8 cellular contexts compared by ENCODE assay signal in the genomic region with DNA sequence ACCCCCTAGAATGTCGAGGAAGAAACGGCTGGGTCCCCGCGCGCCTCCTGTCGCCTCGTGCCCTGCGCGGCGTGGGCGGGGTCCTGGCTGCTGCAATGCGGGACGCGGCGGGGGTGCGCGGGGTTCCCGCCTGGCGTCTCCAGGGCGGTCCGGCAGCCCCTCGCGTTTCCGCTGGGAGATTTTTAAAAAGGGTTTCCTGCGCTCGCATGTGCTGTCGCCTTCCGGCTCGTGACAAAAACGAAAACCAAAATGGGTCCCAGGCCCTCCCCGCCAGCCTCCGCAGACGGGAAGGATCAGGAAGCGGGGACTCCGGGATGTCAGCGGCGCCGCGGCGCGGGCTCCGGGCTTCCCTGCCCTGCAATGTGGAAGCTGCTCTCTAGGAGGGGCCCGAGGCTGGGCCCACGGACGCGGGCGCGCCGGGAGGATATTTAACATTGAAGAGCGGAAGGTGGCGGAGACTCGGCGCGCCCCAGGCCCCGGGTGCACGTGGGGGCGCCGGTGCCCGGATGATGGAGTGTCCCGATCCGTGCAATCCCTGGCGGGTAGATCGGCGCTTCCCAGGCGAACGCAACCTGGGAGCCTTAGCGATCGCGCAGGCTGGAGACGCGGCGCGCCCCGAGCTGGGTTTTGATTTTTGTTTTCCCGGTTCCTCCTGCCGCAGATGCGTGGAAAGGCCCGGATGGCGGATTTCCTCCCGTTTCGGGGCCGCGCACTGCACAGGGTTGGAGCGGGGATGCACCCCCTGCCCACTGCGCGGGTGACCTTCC. TPM values are rescaled to one million over a fixed set of nuclear protein-coding genes. Genes with fewer than 3 reads are reported as not detected.
DNase-seq lines count a peak whose midpoint lies in the region; ATAC-seq and TF ChIP-seq lines count a peak whose summit lies in the region.

No MANE protein-coding gene starts in this region.

- peaks cover 0 to 7% of the 10 kb centered on the region in 2 donors for H3K27me3 ChIP-seq in Peyer's patch
- peaks cover 76% of the 10 kb centered on the region for H3K27me3 ChIP-seq in neutrophil
- H3K27me3 ChIP-seq in tibial artery = no peaks in the 10 kb centered on the region

- H3K27ac ChIP-seq in Peyer's patch = peak overlapping the region; percentile 61 to 75 (median 71)
- no peak overlapping the region for H3K27ac ChIP-seq in neutrophil
- peak overlapping the region; percentile 83 to 90 for H3K27ac ChIP-seq in tibial artery

- TF ChIP-seq POLR2A in Peyer's patch (IDR thresholded peaks at IDR 0.05) = peak in 1 of 2 donors; percentile 16

- DNase-seq in AG08395 (ENCODE audit: low spot score) (peak; percentile 70), Peyer's patch (peak; percentile 45 to 79 (median 76)), activated gamma-delta T cell treated with Interleukin-2 at 50 U/mL for 16 hours (peak; percentile 29), foreskin fibroblast (peak; percentile 45 to 86), tibial artery (peak; percentile 61 to 82)

- no peaks in the 10 kb centered on the region for H3K36me3 ChIP-seq in Peyer's patch
- H3K36me3 ChIP-seq in neutrophil = no peaks in the 10 kb centered on the region
- H3K36me3 ChIP-seq in tibial artery = peaks cover 0 to 5% (median 0%) of the 10 kb centered on the region in 3 donors

- H3K4me1 ChIP-seq in Peyer's patch (peaks cover 0 to 16% (median 8%) of the 10 kb centered on the region in 4 donors), neutrophil (ENCODE audit: control insufficient read depth in 1 of 2, insufficient read depth in 1 of 2, low read depth in 1 of 2, low read length in 1 of 2) (peaks cover 11 to 20% of the 10 kb centered on the region in 2 experiments), tibial artery (peaks cover 0 to 48% (median 22%) of the 10 kb centered on the region in 4 donors)

- peak in 4 of 6 experiments; percentile 10 to 33 (median 32) for TF ChIP-seq CTCF in Peyer's patch (IDR thresholded peaks at IDR 0.05)
- TF ChIP-seq CTCF in foreskin fibroblast (IDR thresholded peaks at IDR 0.05; ENCODE audit: low read depth, low read length) = no peak
- TF ChIP-seq CTCF in neutrophil (IDR thresholded peaks at IDR 0.05) = no peak
- peak; percentile 20 to 41 for TF ChIP-seq CTCF in tibial artery (IDR thresholded peaks at IDR 0.05)

- peak; percentile 30 for ATAC-seq in GM18873 (IDR thresholded peaks at IDR 0.05; ENCODE audit: low FRiP score, unreplicated experiment)
- ATAC-seq in HG03135 (IDR thresholded peaks at IDR 0.05; ENCODE audit: unreplicated experiment) = peak; percentile 41

- H3K9me3 ChIP-seq in Peyer's patch = no peaks in the 10 kb centered on the region
- H3K9me3 ChIP-seq in neutrophil = no peaks in the 10 kb centered on the region
- no peaks in the 10 kb centered on the region for H3K9me3 ChIP-seq in tibial artery

- H3K4me3 ChIP-seq in Peyer's patch (peak overlapping the region; percentile 65 to 91 (median 74)), foreskin fibroblast (ENCODE audit: low read depth in 1 of 2, low read length in 2 of 2) (peak overlapping the region; percentile 73 to 75), neutrophil (ENCODE audit: low read depth in 1 of 2, low read length in 1 of 2) (peak overlapping the region; percentile 55 to 63), tibial artery (peak overlapping the region; percentile 78 to 86)

- intact Hi-C loops in tibial artery (cut with DNase I; ENCODE audit: low total_unique reads) = no loop called here

RNA-seq across cellular contexts. Expression of gene PFKP, which starts 1.0 kb away (rescaled TPM):
- 100 to 1,000 TPM in 1 of 4 donors, 10 to 100 TPM in 3; 79.0 to 130 (median 87.9) TPM for total RNA-seq in Peyer's patch

Comparison
In these comparisons a context has a peak if more than half of its experiments do, and no peak if none do; other contexts are left out.
1. CTCF ChIP-seq: peak in Peyer's patch (4 of 6) and tibial artery (2 of 2); none in foreskin fibroblast (single experiment) and neutrophil (single experiment).
2. Peak in every context shown above with its lines, with median percentiles within 50 percentile points of each other: DNase-seq and H3K4me3 ChIP-seq.